Comparison of ENCODE assay signal across 11 cellular contexts in the genomic region with DNA sequence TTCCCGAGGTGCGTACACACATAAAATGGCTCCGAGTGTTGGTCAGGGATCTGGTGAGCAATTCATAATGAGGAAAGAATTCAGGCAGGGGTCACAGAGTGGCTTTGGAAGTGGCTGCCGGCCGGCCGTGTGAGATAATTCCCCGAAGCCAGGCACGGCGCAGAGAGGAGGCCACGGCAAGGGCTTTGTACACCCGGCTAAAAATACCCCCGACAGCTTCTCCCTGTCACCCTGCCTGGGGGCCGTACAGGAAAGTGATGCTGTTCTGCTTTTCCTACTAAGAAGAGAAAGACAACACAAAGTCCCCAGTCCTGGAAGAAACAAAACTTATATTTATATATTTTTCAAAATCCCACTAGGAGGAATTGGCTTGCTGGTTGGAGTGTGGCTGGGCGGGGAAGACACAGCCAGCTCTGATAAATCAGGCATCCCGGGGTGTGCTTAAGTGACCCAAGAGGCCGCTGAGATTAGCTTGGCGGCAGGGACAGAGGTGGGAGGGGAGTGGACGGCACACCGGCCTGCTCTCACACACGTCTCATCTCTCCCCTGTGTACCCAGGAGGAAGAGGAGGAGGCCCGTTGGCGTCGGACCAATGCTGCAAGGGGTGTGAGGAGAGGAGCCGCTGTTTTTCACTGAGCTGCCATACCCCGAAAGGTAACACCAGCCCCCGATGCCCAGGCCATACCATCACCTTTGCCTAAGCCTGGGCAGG.
DNase-seq lines count a peak whose midpoint lies in the region; ATAC-seq, FAIRE-seq and TF ChIP-seq lines count a peak whose summit lies in the region.
"Had no signal": no experiment of that assay in that cellular context is flagged by ENCODE, and none has a peak within 500 bp of the region (broad histone marks: within the 10 kb centered on the region; RNA-seq: fewer than 3 reads in every experiment).

No MANE protein-coding gene starts in this region.

- ATAC-seq in GM21515 (IDR thresholded peaks at IDR 0.05; ENCODE audit: unreplicated experiment), result no peak

- POLR2A ChIA-PET in endothelial cell of umbilical vein (lab: Charles Lee), result interaction anchor here (0.5 kb wide), 1 partner anchor 1107 kb away, joined by 10 read pairs; no protein-coding TSS in a partner anchor

- H3K4me3 ChIP-seq in endothelial cell of umbilical vein (replicated peaks in 1 of 3; ENCODE audit: insufficient read depth in 1 of 3, low read depth in 1 of 3, low read length in 3 of 3) (no peak overlapping the region), muscle layer of duodenum (ENCODE audit: low read depth in 1 of 2, low read length in 2 of 2) (no peak overlapping the region), uterus (no peak overlapping the region)

- peaks cover 58% of the 10 kb centered on the region for H3K4me1 Mint-ChIP-seq in activated naive CD8-positive, alpha-beta T cell (ENCODE audit: low read depth)
- H3K4me1 Mint-ChIP-seq in activated naive CD8-positive, alpha-beta T cell treated with anti-CD3 and anti-CD28 coated beads for 36 hours, result peaks cover 40% of the 10 kb centered on the region

- no peaks in the 10 kb centered on the region for H4K20me1 ChIP-seq in endothelial cell of umbilical vein (replicated peaks; ENCODE audit: control insufficient read depth, extremely low read depth, insufficient read depth, low read length)

- H3K9me3 ChIP-seq in endothelial cell of umbilical vein (replicated peaks; ENCODE audit: control insufficient read depth, insufficient read depth, low read length), result no peaks in the 10 kb centered on the region
- no peaks in the 10 kb centered on the region for H3K9me3 ChIP-seq in muscle layer of duodenum (ENCODE audit: control insufficient read depth in 1 of 2, low read length in 2 of 2)
- no peaks in the 10 kb centered on the region for H3K9me3 ChIP-seq in uterus

- DNase-seq in activated naive CD8-positive, alpha-beta T cell treated with anti-CD3 and anti-CD28 coated beads for 36 hours, result no peak
- DNase-seq in endothelial cell of umbilical vein (ENCODE audit: low read depth, low spot score), result peak; percentile 71
- peak; percentile 71 to 82 for DNase-seq in uterus
- DNase-seq in activated CD4-positive, alpha-beta T cell treated with anti-CD3 and anti-CD28 coated beads, Interleukin-2, amount 50 U/mL, for 1 hour, result no peak
- DNase-seq in inferior parietal cortex (ENCODE audit: extremely low spot score), result no peak
- DNase-seq: H7 had no signal

- intact Hi-C loops in endothelial cell of umbilical vein (cut with micrococcal nuclease), result no loop called here
- intact Hi-C loops in uterus (cut with DNase I; ENCODE audit: low total_unique reads), result no loop called here

- no TSS peak for BruUV-seq in endothelial cell of umbilical vein (replicated peaks; lab: Mats Ljungman, UMichigan)

- H3K27ac ChIP-seq in endothelial cell of umbilical vein (ENCODE audit: insufficient read depth, low read depth, low read length) (no peak overlapping the region), muscle layer of duodenum (ENCODE audit: low read length) (peak overlapping the region; percentile 76), uterus (peak overlapping the region; percentile 93 to 94)
- H3K27ac ChIP-seq: C4-2B had no signal

- TF ChIP-seq POLR2A in endothelial cell of umbilical vein (IDR thresholded peaks at IDR 0.05; ENCODE audit: low read depth, low read length), result no peak
- TF ChIP-seq POLR2A in uterus (IDR thresholded peaks at IDR 0.05), result no peak

- TF ChIP-seq CTCF in endothelial cell of umbilical vein (IDR thresholded peaks at IDR 0.05; ENCODE audit: extremely low read depth in 1 of 2, insufficient read depth in 1 of 2, low read depth in 1 of 2, low read length in 2 of 2) (no peak), uterus (IDR thresholded peaks at IDR 0.05) (no peak)

- no peaks in the 10 kb centered on the region for H3K27me3 Mint-ChIP-seq in activated naive CD8-positive, alpha-beta T cell
- H3K27me3 Mint-ChIP-seq in activated naive CD8-positive, alpha-beta T cell treated with anti-CD3 and anti-CD28 coated beads for 36 hours, result no peaks in the 10 kb centered on the region

- FAIRE-seq in endothelial cell of umbilical vein (lab: Jason Lieb, UNC), result no peak
- FAIRE-seq: colon had no signal

- dilution Hi-C loops in endothelial cell of umbilical vein (cut with MboI; ENCODE audit: extremely low pct_ligation_motif_present, low sequenced_read_pairs), result no loop called here

- H3K79me2 ChIP-seq in endothelial cell of umbilical vein (ENCODE audit: control insufficient read depth, insufficient read depth, low read length), result peaks cover 7% of the 10 kb centered on the region

- peaks cover 7% of the 10 kb centered on the region for H3K36me3 Mint-ChIP-seq in activated naive CD8-positive, alpha-beta T cell
- no peaks in the 10 kb centered on the region for H3K36me3 Mint-ChIP-seq in activated naive CD8-positive, alpha-beta T cell treated with anti-CD3 and anti-CD28 coated beads for 36 hours

- H3K36me3 ChIP-seq in endothelial cell of umbilical vein (ENCODE audit: control insufficient read depth in 2 of 2, extremely low read depth in 1 of 2, insufficient read depth in 2 of 2, low read length in 2 of 2) (peaks cover 0 to 13% of the 10 kb centered on the region in 2 experiments), muscle layer of duodenum (ENCODE audit: control insufficient read depth in 1 of 2, insufficient read depth in 2 of 2, low read length in 2 of 2) (peaks cover 0 to 5% of the 10 kb centered on the region in 2 donors), uterus (no peaks in the 10 kb centered on the region)

- CTCF ChIA-PET in endothelial cell of umbilical vein (lab: Charles Lee), result no interaction called here

- no peak overlapping the region for H3K9ac ChIP-seq in endothelial cell of umbilical vein (replicated peaks; ENCODE audit: extremely low read depth, insufficient read depth, low read length)

- no peaks in the 10 kb centered on the region for H3K9me3 Mint-ChIP-seq in activated naive CD8-positive, alpha-beta T cell (ENCODE audit: low read depth)
- no peaks in the 10 kb centered on the region for H3K9me3 Mint-ChIP-seq in activated naive CD8-positive, alpha-beta T cell treated with anti-CD3 and anti-CD28 coated beads for 36 hours

- no peaks in the 10 kb centered on the region for H3K27me3 ChIP-seq in endothelial cell of umbilical vein (ENCODE audit: control insufficient read depth in 2 of 2, insufficient read depth in 2 of 2, low read length in 2 of 2)
- no peaks in the 10 kb centered on the region for H3K27me3 ChIP-seq in muscle layer of duodenum (ENCODE audit: low read depth, low read length)
- no peaks in the 10 kb centered on the region for H3K27me3 ChIP-seq in uterus

- peak overlapping the region; percentile 81 for H3K27ac Mint-ChIP-seq in activated naive CD8-positive, alpha-beta T cell
- no peak overlapping the region for H3K27ac Mint-ChIP-seq in activated naive CD8-positive, alpha-beta T cell treated with anti-CD3 and anti-CD28 coated beads for 36 hours

- H3K9me1 ChIP-seq in endothelial cell of umbilical vein (replicated peaks; ENCODE audit: control insufficient read depth, extremely low read depth, insufficient read depth, low read length), result no peaks in the 10 kb centered on the region

- no peak overlapping the region for H3K4me2 ChIP-seq in endothelial cell of umbilical vein (ENCODE audit: insufficient read depth, low read length)

- no peak overlapping the region for H3K4me3 Mint-ChIP-seq in activated naive CD8-positive, alpha-beta T cell
- H3K4me3 Mint-ChIP-seq in activated naive CD8-positive, alpha-beta T cell treated with anti-CD3 and anti-CD28 coated beads for 36 hours, result no peak overlapping the region

- H3K4me1 ChIP-seq in endothelial cell of umbilical vein (ENCODE audit: control insufficient read depth, extremely low read depth, insufficient read depth, low read length) (peaks cover 35% of the 10 kb centered on the region), muscle layer of duodenum (ENCODE audit: control insufficient read depth in 1 of 2, insufficient read depth in 2 of 2, low read length in 2 of 2) (peaks cover 8 to 64% of the 10 kb centered on the region in 2 donors), uterus (peaks cover 44 to 45% of the 10 kb centered on the region in 2 donors)

- H2AFZ ChIP-seq in endothelial cell of umbilical vein (ENCODE audit: low read depth, low read length), result no peak overlapping the region

TF ChIP-seq in endothelial cell of umbilical vein, 7 proteins besides CTCF, POLR2A, EP300 and RAD21:
- TF ChIP-seq EZH2 (IDR thresholded peaks at IDR 0.05; ENCODE audit: borderline replicate concordance, low read depth, low read length, severe bottlenecking) (no peak), FOS (IDR thresholded peaks at IDR 0.05; ENCODE audit: borderline replicate concordance, insufficient read depth, low read length) (no peak), JUN (IDR thresholded peaks at IDR 0.05; ENCODE audit: borderline replicate concordance, insufficient read depth, insufficient read length, low read depth) (no peak), POLR2AphosphoS5 (IDR thresholded peaks at IDR 0.05; ENCODE audit: insufficient read depth, low read depth, low read length) (no peak), GATA2 (IDR thresholded peaks at IDR 0.05; ENCODE audit: insufficient read depth, insufficient read length, low read depth, low read length) (no peak), MYC (IDR thresholded peaks at IDR 0.05; ENCODE audit: low read depth, low read length) (no peak)
- TF ChIP-seq, protein P1, sequence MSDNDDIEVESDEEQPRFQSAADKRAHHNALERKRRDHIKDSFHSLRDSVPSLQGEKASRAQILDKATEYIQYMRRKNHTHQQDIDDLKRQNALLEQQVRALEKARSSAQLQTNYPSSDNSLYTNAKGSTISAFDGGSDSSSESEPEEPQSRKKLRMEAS (IDR thresholded peaks at IDR 0.05; ENCODE audit: insufficient read depth, insufficient read length), result no peak

Comparison
In these comparisons a context has a peak if more than half of its experiments do, and no peak if none do; other contexts are left out.
1. DNase-seq: peak in endothelial cell of umbilical vein (single experiment) and uterus (2 of 2); none in activated naive CD8-positive, alpha-beta T cell treated with anti-CD3 and anti-CD28 coated beads for 36 hours (single experiment), activated CD4-positive, alpha-beta T cell treated with anti-CD3 and anti-CD28 coated beads, Interleukin-2, amount 50 U/mL, for 1 hour (single experiment) and inferior parietal cortex (single experiment).